Comparison of ENCODE assay signal across 8 cellular contexts in genomic region chr2:162343824-162344616, GRCh38. TPM values are rescaled to one million over a fixed set of nuclear protein-coding genes. Genes with fewer than 3 reads are reported as not detected.
A peak's percentile ranks its signal among the peaks of the same experiment; 100 is the strongest.
DNase-seq lines count a peak whose midpoint lies in the region; ATAC-seq and TF ChIP-seq lines count a peak whose summit lies in the region.

TSS of gene GCA (plus strand) at chr2:162344132. CDS start at chr2:162344249, 117 bp downstream.

- H4K20me1 ChIP-seq in GM23338 (replicated peaks; ENCODE audit: insufficient read depth): peaks cover 6% of the 10 kb centered on the region

- DNase-seq in Daoy (ENCODE audit: low read depth): peak; percentile 97
- peak; percentile 98 for DNase-seq in GM23338 (ENCODE audit: low spot score)
- peak; percentile 93 for DNase-seq in LNCaP clone FGC (ENCODE audit: low read depth)
- peak; percentile 94 for DNase-seq in SIG-M5 treated with dmso at 0.1 percent for 504 hours (lab: John Stamatoyannopoulos, UW; ENCODE audit: unreplicated experiment)
- peak; percentile 86 for DNase-seq in activated gamma-delta T cell (lab: John Stamatoyannopoulos, UW)
- peak; percentile 86 for DNase-seq in fibroblast of the aortic adventitia (ENCODE audit: low read depth)
- DNase-seq in natural killer cell treated with Interleukin-12 subunit alpha and Interleukin-12 subunit beta and Interleukin-15 and Interleukin-18, amount 100 ng/mL, for 72 hours (ENCODE audit: low spot score): peak; percentile 96
- peak; percentile 98 for DNase-seq in stimulated activated naive CD4-positive, alpha-beta T cell treated with Interleukin-2 at 50 U/mL for 16 hours (lab: John Stamatoyannopoulos, UW)

- H3K27me3 ChIP-seq in GM23338 (ENCODE audit: insufficient read depth): no peaks in the 10 kb centered on the region

- H3K27me3 Mint-ChIP-seq in GM23338 (ENCODE audit: insufficient read depth, low read depth, poor library complexity): peaks cover 3% of the 10 kb centered on the region
- peaks cover 0 to 4% of the 10 kb centered on the region in 2 donors for H3K27me3 Mint-ChIP-seq in natural killer cell treated with Interleukin-12 subunit alpha and Interleukin-12 subunit beta and Interleukin-15 and Interleukin-18, amount 100 ng/mL, for 72 hours

- peaks cover 5% of the 10 kb centered on the region; the same call in 1 of the 2 replicates for H3K9me2 ChIP-seq in GM23338 (ENCODE audit: insufficient read depth)

- ATAC-seq in GM23338: peak; percentile 98
- peak; percentile 100 for ATAC-seq in natural killer cell treated with Interleukin-12 subunit alpha and Interleukin-12 subunit beta and Interleukin-15 and Interleukin-18, amount 100 ng/mL, for 72 hours

- H3K4me2 ChIP-seq in GM23338: peak within 1 kb of the TSS; percentile 80

- no peaks in the 10 kb centered on the region for H3K9me3 Mint-ChIP-seq in GM23338
- no peaks in the 10 kb centered on the region for H3K9me3 Mint-ChIP-seq in natural killer cell treated with Interleukin-12 subunit alpha and Interleukin-12 subunit beta and Interleukin-15 and Interleukin-18, amount 100 ng/mL, for 72 hours

- peak within 1 kb of the TSS; percentile 92 for H3K27ac Mint-ChIP-seq in GM23338
- H3K27ac Mint-ChIP-seq in natural killer cell treated with Interleukin-12 subunit alpha and Interleukin-12 subunit beta and Interleukin-15 and Interleukin-18, amount 100 ng/mL, for 72 hours: peak within 1 kb of the TSS; percentile 18 to 41

- H3K4me3 Mint-ChIP-seq in GM23338: peak within 1 kb of the TSS; percentile 95
- H3K4me3 Mint-ChIP-seq in natural killer cell treated with Interleukin-12 subunit alpha and Interleukin-12 subunit beta and Interleukin-15 and Interleukin-18, amount 100 ng/mL, for 72 hours: peak within 1 kb of the TSS; percentile 86

- no peaks in the 10 kb centered on the region; the same call in 2 of the 3 replicates for H3K36me3 Mint-ChIP-seq in GM23338 (ENCODE audit: low read depth)
- no peaks in the 10 kb centered on the region for H3K36me3 Mint-ChIP-seq in natural killer cell treated with Interleukin-12 subunit alpha and Interleukin-12 subunit beta and Interleukin-15 and Interleukin-18, amount 100 ng/mL, for 72 hours

- H3F3A ChIP-seq in GM23338 (replicated peaks; ENCODE audit: low read depth): no peaks in the 10 kb centered on the region

- H3K4me3 ChIP-seq in GM23338: peak within 1 kb of the TSS; percentile 60
- peak within 1 kb of the TSS; percentile 84 for H3K4me3 ChIP-seq in LNCaP clone FGC (ENCODE audit: low read depth, low read length)
- H3K4me3 ChIP-seq in fibroblast of the aortic adventitia (ENCODE audit: low read depth, low read length): peak within 1 kb of the TSS; percentile 84

- no peak within 1 kb of the TSS for H3K27ac ChIP-seq in GM23338 (ENCODE audit: low read depth)

- peaks cover 6% of the 10 kb centered on the region for H3K4me1 ChIP-seq in GM23338 (ENCODE audit: insufficient read depth)

- TF ChIP-seq CTCF in GM23338 (conservative IDR thresholded peaks at IDR 0.05; ENCODE audit: low read depth in 2 of 2): no peak; a peak in 1 of 4 replicates
- no peak for TF ChIP-seq CTCF in LNCaP clone FGC (IDR thresholded peaks at IDR 0.05; ENCODE audit: control insufficient read depth, extremely low read depth, insufficient read depth)
- no peak for TF ChIP-seq CTCF in fibroblast of the aortic adventitia (IDR thresholded peaks at IDR 0.05; ENCODE audit: insufficient read depth, low read length)

- peak within 1 kb of the TSS; percentile 90 for H2AFZ ChIP-seq in GM23338

- peaks cover 11% of the 10 kb centered on the region; the same call in 2 of the 3 replicates for H3K4me1 Mint-ChIP-seq in GM23338
- H3K4me1 Mint-ChIP-seq in natural killer cell treated with Interleukin-12 subunit alpha and Interleukin-12 subunit beta and Interleukin-15 and Interleukin-18, amount 100 ng/mL, for 72 hours (ENCODE audit: low read depth in 2 of 2): peaks cover 9 to 10% of the 10 kb centered on the region in 2 donors

- peaks cover 30% of the 10 kb centered on the region for H3K79me2 ChIP-seq in GM23338 (replicated peaks; ENCODE audit: insufficient read depth)

- no peaks in the 10 kb centered on the region for H3K36me3 ChIP-seq in GM23338 (ENCODE audit: insufficient read depth)

TF ChIP-seq in GM23338, 12 proteins besides CTCF, POLR2A, EP300 and RAD21:
- TF ChIP-seq POLR2AphosphoS5 (IDR thresholded peaks at IDR 0.05; ENCODE audit: low read depth) (peak; percentile 95), EZH2 (IDR thresholded peaks at IDR 0.05; ENCODE audit: low read depth, unreplicated experiment) (no peak), ETS1 (IDR thresholded peaks at IDR 0.05) (0 out of 2 replicates have a peak, but pooled peaks have one; percentile 26), CREB1 (CRISPR knock-in tag; IDR thresholded peaks at IDR 0.05; ENCODE audit: low read depth) (peak; percentile 74; the same call in 1 of the 2 replicates)
TF ChIP-seq in GM23338: peak in this region for 3.

RNA-seq across cellular contexts. Expression of gene GCA, which starts in this region (rescaled TPM):
- total RNA-seq in Daoy (2014; rRNA removed; shearing (Covaris generic)): 7.8 and 11.3 TPM in 2 replicates
- 39.3 and 42.6 TPM in 2 replicates for total RNA-seq in GM23338 (2014; rRNA removed; shearing (Covaris generic))
- 52.0 and 62.7 TPM in 2 replicates for polyA plus RNA-seq in GM23338 (2016; fragmentation: Nextera tagmentation; extraction: Ambion mirVana)
- 3.3 and 10.9 TPM in 2 replicates for total RNA-seq in fibroblast of the aortic adventitia (ENCODE audit: low replicate concordance)
- 1 to 10 TPM; 3.4 to 5.8 TPM for total RNA-seq in natural killer cell treated with Interleukin-12 subunit alpha and Interleukin-12 subunit beta and Interleukin-15 and Interleukin-18, amount 100 ng/mL, for 72 hours
